In genomic region chr1:21913258-21913657, GRCh38 we compare ENCODE assay signal across 1 cellular context.
TF ChIP-seq lines count a peak whose summit lies in the region.

No MANE protein-coding gene starts in this region.

TF ChIP-seq in H1, 55 proteins besides CTCF, POLR2A, EP300 and RAD21:
- TF ChIP-seq TEAD4 (IDR thresholded peaks at IDR 0.05; ENCODE audit: low read depth, low read length) (peak; percentile 76; the same call in 1 of the 2 replicates), CHD7 (IDR thresholded peaks at IDR 0.05; ENCODE audit: insufficient replicate concordance, low read length) (no peak), CTBP2 (IDR thresholded peaks at IDR 0.05; ENCODE audit: borderline replicate concordance, insufficient read depth, insufficient read length, low read length) (no peak), TCF12 (IDR thresholded peaks at IDR 0.05; ENCODE audit: low read depth, low read length) (0 out of 2 replicates have a peak, but pooled peaks have one; percentile 39), NANOG (IDR thresholded peaks at IDR 0.05; ENCODE audit: insufficient read depth, low read depth, low read length, poor library complexity, severe bottlenecking) (no peak), TBP (IDR thresholded peaks at IDR 0.05; ENCODE audit: low read depth, low read length) (no peak), CHD2 (IDR thresholded peaks at IDR 0.05; ENCODE audit: low read length) (no peak), FOSL1 (IDR thresholded peaks at IDR 0.05; ENCODE audit: insufficient read depth, low read depth, low read length) (no peak), TAF1 (IDR thresholded peaks at IDR 0.05; ENCODE audit: low read depth, low read length) (peak; percentile 41; the same call in 1 of the 2 replicates), ASH2L (IDR thresholded peaks at IDR 0.05; ENCODE audit: low read length) (no peak)
